ENCODE assay signal across 17 cellular contexts in the genomic region with DNA sequence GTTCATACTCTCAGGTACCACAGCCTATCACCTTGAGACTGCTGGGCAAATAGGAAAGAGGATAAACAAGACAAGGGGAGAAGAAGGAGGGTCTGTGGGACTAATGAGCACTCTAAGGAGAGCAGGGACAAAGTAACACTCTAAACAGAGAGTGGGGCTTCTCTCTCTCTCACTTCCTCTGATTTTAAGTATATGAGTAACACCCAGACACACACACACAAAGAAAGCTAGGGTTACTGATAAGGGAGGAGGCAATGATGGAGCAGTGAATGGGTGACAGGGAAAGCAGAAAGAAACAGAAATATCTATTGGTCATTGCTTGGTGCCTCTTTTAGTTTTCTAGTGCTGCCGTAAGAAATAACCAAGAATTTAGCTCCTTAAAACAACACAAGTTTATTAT.
DNase-seq lines count a peak whose midpoint lies in the region; ATAC-seq and TF ChIP-seq lines count a peak whose summit lies in the region.
"Had no signal": no experiment of that assay in that cellular context is flagged by ENCODE, and none has a peak within 500 bp of the region (broad histone marks: within the 10 kb centered on the region; RNA-seq: fewer than 3 reads in every experiment).

No MANE protein-coding gene starts in this region.

- no peak overlapping the region for H3K4me3 Mint-ChIP-seq in neural crest cell
- H3K4me3 Mint-ChIP-seq: B cell; CD4-positive, alpha-beta T cell; GM23338 had no signal

- DNase-seq in G401 (ENCODE audit: low spot score) (peak; percentile 17), OCI-M1 (lab: John Stamatoyannopoulos, UW) (peak; percentile 24), neural crest cell (ENCODE audit: low read depth, low spot score) (no peak), foreskin keratinocyte (no peak)
- DNase-seq in activated CD4-positive, alpha-beta T cell treated with anti-CD3 and anti-CD28 coated beads, Interleukin-2, amount 50 U/mL, for 1 hour, result no peak
- DNase-seq: Caco-2; CD4-positive, alpha-beta T cell; GDM1; HCEC 1CT; IMR-90; Karpas-422; KBM-7 had no signal

- no peak overlapping the region for H3K27ac ChIP-seq in foreskin keratinocyte
- H3K27ac ChIP-seq: C4-2B had no signal

- H3K27me3 Mint-ChIP-seq in neural crest cell (ENCODE audit: low read depth), result no peaks in the 10 kb centered on the region
- H3K27me3 Mint-ChIP-seq: B cell had no signal

- peaks cover 3% of the 10 kb centered on the region for H3K9me3 Mint-ChIP-seq in neural crest cell
- H3K9me3 Mint-ChIP-seq: CD4-positive, alpha-beta T cell had no signal

- H3K4me1 Mint-ChIP-seq in neural crest cell, result no peaks in the 10 kb centered on the region
- H3K4me1 Mint-ChIP-seq: B cell, GM23338 had no signal

- peak; percentile 56 for ATAC-seq in GM19463 (IDR thresholded peaks at IDR 0.05; ENCODE audit: unreplicated experiment)
- ATAC-seq in foreskin keratinocyte, result no peak
- no peak for ATAC-seq in GM19467 (IDR thresholded peaks at IDR 0.05; ENCODE audit: unreplicated experiment)
- ATAC-seq: GM23338 had no signal

- in situ Hi-C loops in G401 (cut with HindIII; ENCODE audit: low sequenced_read_pairs), result no loop called here

- H3K4me1 ChIP-seq in foreskin keratinocyte, result peaks cover 7% of the 10 kb centered on the region
- H3K4me1 ChIP-seq: Caco-2 had no signal

- peak overlapping the region; percentile 29 for H3K27ac Mint-ChIP-seq in neural crest cell (ENCODE audit: unreplicated experiment)
- H3K27ac Mint-ChIP-seq: B cell; CD4-positive, alpha-beta T cell; GM23338 had no signal

- TF ChIP-seq CTCF in neural crest cell (conservative IDR thresholded peaks at IDR 0.05), result no peak
- no peak for TF ChIP-seq CTCF in foreskin keratinocyte (conservative IDR thresholded peaks at IDR 0.05)

- H3K27me3 ChIP-seq in foreskin keratinocyte, result no peaks in the 10 kb centered on the region

- H3K36me3 Mint-ChIP-seq in neural crest cell (ENCODE audit: low read depth), result no peaks in the 10 kb centered on the region

Comparison
In these comparisons a context has a peak if more than half of its experiments do, and no peak if none do; other contexts are left out.
1. DNase-seq: peak in G401 (single experiment) and OCI-M1 (single experiment); none in neural crest cell (single experiment), foreskin keratinocyte (0 of 2) and activated CD4-positive, alpha-beta T cell treated with anti-CD3 and anti-CD28 coated beads, Interleukin-2, amount 50 U/mL, for 1 hour (single experiment).